In genomic region chr11:36581536-36581935, GRCh38 we compare ENCODE assay signal across 23 cellular contexts. TPM values are rescaled to one million over a fixed set of nuclear protein-coding genes. Genes with fewer than 3 reads are reported as not detected.
DNase-seq lines count a peak whose midpoint lies in the region; ATAC-seq, FAIRE-seq and TF ChIP-seq lines count a peak whose summit lies in the region.
"Had no signal": no experiment of that assay in that cellular context is flagged by ENCODE, and none has a peak within 500 bp of the region (broad histone marks: within the 10 kb centered on the region; RNA-seq: fewer than 3 reads in every experiment).

No MANE protein-coding gene starts in this region.

- intact Hi-C loops in K562 (cut with micrococcal nuclease) = no loop called here

- peaks cover 96% of the 10 kb centered on the region for H4K20me1 ChIP-seq in BLaER1
- no peaks in the 10 kb centered on the region for H4K20me1 ChIP-seq in K562 (replicated peaks; ENCODE audit: control insufficient read depth, insufficient read depth, low read length)

- FAIRE-seq in K562 (lab: Jason Lieb, UNC) = no peak
- FAIRE-seq: GM12878, GM19239 had no signal

- no peaks in the 10 kb centered on the region for H3K27me3 ChIP-seq in BLaER1
- no peaks in the 10 kb centered on the region; a peak in 1 of 5 replicates for H3K27me3 ChIP-seq in K562 (ENCODE audit: control insufficient read depth in 2 of 2, insufficient read depth in 2 of 2, low read length in 2 of 2)

- in situ Hi-C loops in K562 (cut with MboI) = no loop called here

- H3K4me2 ChIP-seq in BLaER1 (peak overlapping the region; percentile 66), K562 (ENCODE audit: insufficient read depth, low read length) (no peak overlapping the region)

- DNase-seq in K562 (ENCODE audit: extremely low read depth in 1 of 4, low spot score in 3 of 4) = no peak
- no peak for DNase-seq in stimulated activated naive CD4-positive, alpha-beta T cell treated with Interleukin-2 at 50 U/mL for 16 hours (lab: John Stamatoyannopoulos, UW)
- DNase-seq in activated CD8-positive, alpha-beta memory T cell treated with anti-CD3 and anti-CD28 coated beads, Interleukin-2, amount 50 U/mL, for 48 hours = no peak
- no peak for DNase-seq in NCI-H1105 (lab: John Stamatoyannopoulos, UW)
- DNase-seq: 8988T; Caco-2; CD4-positive, CD25-positive, alpha-beta regulatory T cell; CD8-positive, alpha-beta T cell; DMS153; EL; GDM1; GM23248; H9; HFFc6 had no signal

- ATAC-seq in K562 = no peak
- ATAC-seq: CD8-positive, alpha-beta T cell; GM12878; HCT116 had no signal

- no TSS peak for BruUV-seq in K562 (replicated peaks; lab: Mats Ljungman, UMichigan)

- peaks cover 29% of the 10 kb centered on the region for H3K4me1 ChIP-seq in BLaER1
- no peaks in the 10 kb centered on the region for H3K4me1 ChIP-seq in HEK293 (ENCODE audit: control insufficient read depth, insufficient read depth, low read length)
- H3K4me1 ChIP-seq in K562 (replicated peaks in 1 of 2; ENCODE audit: control insufficient read depth in 2 of 2, insufficient read depth in 2 of 2, low read length in 2 of 2) = no peaks in the 10 kb centered on the region

- no peak overlapping the region for H3K9ac ChIP-seq in BLaER1
- H3K9ac ChIP-seq in K562 (ENCODE audit: insufficient read depth in 1 of 2, low read depth in 2 of 2, low read length in 2 of 2) = no peak overlapping the region
- H3K9ac ChIP-seq: GM23248 had no signal

- H3K9me3 ChIP-seq in BLaER1 = peaks cover 34% of the 10 kb centered on the region
- no peaks in the 10 kb centered on the region for H3K9me3 ChIP-seq in HEK293 (ENCODE audit: control insufficient read depth, insufficient read depth, low read depth, low read length)
- no peaks in the 10 kb centered on the region for H3K9me3 ChIP-seq in K562 (replicated peaks; ENCODE audit: control insufficient read depth, insufficient read depth, low read depth, low read length)

- CTCF ChIA-PET in HEK293 (lab: Yijun Ruan, JAX) = interaction anchor here (0.6 to 0.7 kb wide), 2 partner anchors 17 to 36 kb away, joined by 3 read pairs; no protein-coding TSS in a partner anchor
- CTCF ChIA-PET in K562 (lab: Yijun Ruan, JAX; ENCODE audit: low intra/inter-chr PET ratio) = no interaction called here

- H3K4me3 ChIP-seq in BLaER1 (peak overlapping the region; percentile 73), HEK293 (ENCODE audit: low read depth, low read length) (no peak overlapping the region), K562 (no peak overlapping the region)
- H3K4me3 ChIP-seq: GM12878, GM23248 had no signal

- H3K27ac ChIP-seq in BLaER1 = no peak overlapping the region
- H3K27ac ChIP-seq in HEK293 (ENCODE audit: extremely low read depth, low read depth, low read length) = no peak overlapping the region
- H3K27ac ChIP-seq in K562 (ENCODE audit: extremely low read depth, low read depth, low read length) = no peak overlapping the region
- H3K27ac ChIP-seq: C4-2B, GM23248 had no signal

- no peak for TF ChIP-seq POLR2A in K562 (conservative IDR thresholded peaks at IDR 0.05)

- H3K36me3 ChIP-seq in BLaER1 (peaks cover 54% of the 10 kb centered on the region), HEK293 (ENCODE audit: control insufficient read depth in 2 of 2, insufficient read depth in 1 of 2, low read length in 2 of 2) (no peaks in the 10 kb centered on the region), K562 (ENCODE audit: control insufficient read depth, insufficient read depth, low read length) (no peaks in the 10 kb centered on the region; the same call in 2 of the 3 replicates)

- POLR2A ChIA-PET in HEK293 (lab: Yijun Ruan, JAX) = no interaction called here
- POLR2A ChIA-PET in K562 (lab: Yijun Ruan, JAX) = interaction anchor here (0.6 kb wide), 1 partner anchor 941 kb away, joined by 3 read pairs; no protein-coding TSS in a partner anchor

- H3K79me2 ChIP-seq in K562 (ENCODE audit: control insufficient read depth, insufficient read depth, low read length) = no peaks in the 10 kb centered on the region

- H3K9me1 ChIP-seq in K562 (ENCODE audit: control insufficient read depth, insufficient read depth, low read length) = no peaks in the 10 kb centered on the region

- no peak overlapping the region for H2AFZ ChIP-seq in K562 (ENCODE audit: low read depth, low read length)
- H2AFZ ChIP-seq: GM23248 had no signal

- TF ChIP-seq RAD21 in K562 (CRISPR knock-in tag; conservative IDR thresholded peaks at IDR 0.05 in 1 of 2, IDR thresholded peaks at IDR 0.05 in 1 of 2) = no peak

- WGBS in K562 (ENCODE audit: insufficient coverage, low coverage, missing lambda C conversion rate) = 0% methylated on average over 2 of the region's 2 CpGs

- TF ChIP-seq CTCF in HEK293 (tag by site-specific recombination; IDR thresholded peaks at IDR 0.05) = no peak
- no peak for TF ChIP-seq CTCF in K562 (IDR thresholded peaks at IDR 0.05 in 2 of 3, conservative IDR thresholded peaks at IDR 0.05 in 1 of 3; ENCODE audit: insufficient read depth in 2 of 3, low read depth in 1 of 3, low read length in 3 of 3)

- TF ChIP-seq EP300 in K562 (IDR thresholded peaks at IDR 0.05; ENCODE audit: low read length) = no peak

TF ChIP-seq in HEK293, 187 proteins besides CTCF, POLR2A, EP300 and RAD21 (continues in another document):
- TF ChIP-seq ZNF670 (tag by site-specific recombination; IDR thresholded peaks at IDR 0.05; ENCODE audit: low read depth) (no peak), KLF10 (tag by site-specific recombination; IDR thresholded peaks at IDR 0.05) (no peak), ZNF2 (tag by site-specific recombination; IDR thresholded peaks at IDR 0.05) (no peak), ZSCAN23 (tag by site-specific recombination; IDR thresholded peaks at IDR 0.05) (no peak)

TF ChIP-seq in K562, 482 proteins besides CTCF, POLR2A, EP300 and RAD21 (continues in another document):
- TF ChIP-seq ZFP36 (IDR thresholded peaks at IDR 0.05; ENCODE audit: low read depth, low read length, partially characterized antibody) = peak; percentile 63

RNA-seq across cellular contexts. Expression of gene IFTAP, which starts 12.8 kb away (rescaled TPM):
- 0.32 and 3.1 TPM in 2 replicates for total RNA-seq in K562 (2011; cell fraction: chromatin; rRNA removed; ENCODE audit: low replicate concordance)
- total RNA-seq in K562 (2011; cell fraction: nucleolus; rRNA removed) = 0.50 and 1.3 TPM in 2 replicates
- 2.7 and 3.0 TPM in 2 replicates for total RNA-seq in K562 (2011; cell fraction: nucleoplasm; rRNA removed)
- total RNA-seq in K562 (2014; rRNA removed) (10.4 and 10.7 TPM in 2 replicates), K562 (2014; rRNA removed; fragmentation: Illumina TruSeq; extraction: Trizol) (20.1 and 21.4 TPM in 2 replicates), K562 (2015; rRNA removed; fragmentation: Illumina TruSeq; extraction: Trizol) (15.0 and 17.0 TPM in 2 replicates), K562 (2021) (9.2 and 9.8 TPM in 2 replicates)
- polyA plus RNA-seq in K562 (2011; rRNA removed) (4.4 and 12.2 TPM in 2 replicates), K562 (2014; fragmentation: Illumina TruSeq; extraction: Trizol) (20.6 and 30.0 TPM in 2 replicates), K562 (2014; fragmentation: Nextera tagmentation; extraction: Ambion mirVana) (10 to 100 TPM; 18.1 to 22.4 TPM), K562 (2014; rRNA removed) (17.0 and 23.1 TPM in 2 replicates)
- 2.3 and 3.1 TPM in 2 replicates for polyA plus RNA-seq in K562 (2011; cell fraction: cytosol; rRNA removed)
- 1.2 and 1.3 TPM in 2 replicates for polyA plus RNA-seq in K562 (2011; cell fraction: nucleus; rRNA removed)
- 19.5 and 26.7 TPM in 2 replicates for polyA plus RNA-seq in K562 (2012)
- 3.6 and 5.0 TPM in 2 replicates for polyA minus RNA-seq in K562 (2011; rRNA and poly(A)+ RNA removed)
- 1.7 TPM in 1 of 2 replicates, not detected in the other for polyA minus RNA-seq in K562 (2011; cell fraction: cytosol; rRNA and poly(A)+ RNA removed)
- 2.1 and 3.4 TPM in 2 replicates for polyA minus RNA-seq in K562 (2011; cell fraction: nucleus; rRNA and poly(A)+ RNA removed)
- total RNA-seq: CD4-positive, CD25-positive, alpha-beta regulatory T cell had no signal

RNA-seq across cellular contexts. Expression of gene RAG1, which starts 13.7 kb away (rescaled TPM):
- 1.8 and 6.2 TPM in 2 replicates for total RNA-seq in K562 (2011; cell fraction: chromatin; rRNA removed; ENCODE audit: low replicate concordance)
- 0.83 and 2.0 TPM in 2 replicates for total RNA-seq in K562 (2011; cell fraction: nucleolus; rRNA removed)
- total RNA-seq in K562 (2011; cell fraction: nucleoplasm; rRNA removed) = 2.6 and 6.9 TPM in 2 replicates
- total RNA-seq in K562 (2014; rRNA removed) (1.8 and 2.0 TPM in 2 replicates), K562 (2014; rRNA removed; fragmentation: Illumina TruSeq; extraction: Trizol) (2.5 and 2.8 TPM in 2 replicates), K562 (2015; rRNA removed; fragmentation: Illumina TruSeq; extraction: Trizol) (1.5 and 1.7 TPM in 2 replicates), K562 (2021) (1.6 and 2.1 TPM in 2 replicates)
- polyA plus RNA-seq in K562 (2011; rRNA removed) (0.93 and 1.7 TPM in 2 replicates), K562 (2014; fragmentation: Illumina TruSeq; extraction: Trizol) (2.0 and 2.2 TPM in 2 replicates), K562 (2014; fragmentation: Nextera tagmentation; extraction: Ambion mirVana) (under 1 TPM; 0.49 to 0.89 TPM), K562 (2014; rRNA removed) (1.4 and 1.5 TPM in 2 replicates)
- 0.27 and 0.40 TPM in 2 replicates for polyA plus RNA-seq in K562 (2011; cell fraction: cytosol; rRNA removed)
- polyA plus RNA-seq in K562 (2011; cell fraction: nucleus; rRNA removed) = 1.9 and 2.4 TPM in 2 replicates
- polyA plus RNA-seq in K562 (2012) = 1.7 and 2.8 TPM in 2 replicates
- 1.3 and 1.9 TPM in 2 replicates for polyA minus RNA-seq in K562 (2011; rRNA and poly(A)+ RNA removed)
- 1.3 TPM in 2 replicates for polyA minus RNA-seq in K562 (2011; cell fraction: cytosol; rRNA and poly(A)+ RNA removed)
- polyA minus RNA-seq in K562 (2011; cell fraction: nucleus; rRNA and poly(A)+ RNA removed) = 1.1 and 1.2 TPM in 2 replicates

RNA-seq across cellular contexts. Expression of gene RAG2, which starts 16.5 kb away (rescaled TPM):
- not detected in 2 replicates for total RNA-seq in K562 (2011; cell fraction: chromatin; rRNA removed; ENCODE audit: low replicate concordance)
- total RNA-seq in K562 (2011; cell fraction: nucleolus; rRNA removed) = not detected in 2 replicates
- not detected in 2 replicates for total RNA-seq in K562 (2011; cell fraction: nucleoplasm; rRNA removed)
- total RNA-seq in K562 (2014; rRNA removed) = 0.04 and 2.7 TPM in 2 replicates
- 0.07 and 0.16 TPM in 2 replicates for total RNA-seq in K562 (2014; rRNA removed; fragmentation: Illumina TruSeq; extraction: Trizol)
- 0.53 and 0.72 TPM in 2 replicates for total RNA-seq in K562 (2015; rRNA removed; fragmentation: Illumina TruSeq; extraction: Trizol)
- not detected in 2 replicates for total RNA-seq in K562 (2021)
- not detected in 2 replicates for polyA plus RNA-seq in K562 (2011; rRNA removed)
- polyA plus RNA-seq in K562 (2011; cell fraction: cytosol; rRNA removed) = not detected in 2 replicates
- polyA plus RNA-seq in K562 (2011; cell fraction: nucleus; rRNA removed) = not detected in 2 replicates
- 0.34 and 0.42 TPM in 2 replicates for polyA plus RNA-seq in K562 (2012)
- polyA plus RNA-seq in K562 (2014; fragmentation: Illumina TruSeq; extraction: Trizol) = 0.06 and 0.08 TPM in 2 replicates
- polyA plus RNA-seq in K562 (2014; fragmentation: Nextera tagmentation; extraction: Ambion mirVana) = under 1 TPM; 0.24 to 0.28 TPM
- 0.89 TPM in 1 of 2 replicates, not detected in the other for polyA plus RNA-seq in K562 (2014; rRNA removed)
- not detected in 2 replicates for polyA minus RNA-seq in K562 (2011; rRNA and poly(A)+ RNA removed)
- polyA minus RNA-seq in K562 (2011; cell fraction: cytosol; rRNA and poly(A)+ RNA removed) = not detected in 2 replicates
- not detected in 2 replicates for polyA minus RNA-seq in K562 (2011; cell fraction: nucleus; rRNA and poly(A)+ RNA removed)
- total RNA-seq: A673; Caco-2; CD4-positive, CD25-positive, alpha-beta regulatory T cell; CD8-positive, alpha-beta T cell; GM12878; GM23248; H4; H9; HFFc6 had no signal
- polyA plus RNA-seq: BJ; CD4-positive, CD25-positive, alpha-beta regulatory T cell; GM12878; GM23248 had no signal
